Comparison of ENCODE assay signal across 20 cellular contexts in the genomic region with DNA sequence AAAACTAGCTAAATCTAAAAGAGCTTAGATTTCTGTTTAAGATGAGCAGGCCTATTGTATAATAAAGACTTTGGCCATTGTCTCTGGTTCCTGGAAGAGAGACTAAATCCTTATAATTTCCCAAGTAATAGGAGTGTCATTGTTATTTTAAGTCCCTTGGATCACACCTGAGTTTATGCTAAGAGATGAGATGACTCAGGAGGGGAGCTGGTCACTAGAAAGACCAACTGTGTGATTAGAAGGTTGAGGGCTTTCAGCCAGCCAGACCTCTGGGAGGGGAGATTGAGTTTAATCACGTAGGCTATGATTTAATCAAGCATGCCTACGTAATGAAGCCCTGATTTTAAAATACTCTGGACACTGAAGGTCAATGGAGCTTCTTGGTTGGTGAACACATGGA.
DNase-seq lines count a peak whose midpoint lies in the region; ATAC-seq, FAIRE-seq and TF ChIP-seq lines count a peak whose summit lies in the region.
"Had no signal": no experiment of that assay in that cellular context is flagged by ENCODE, and none has a peak within 500 bp of the region (broad histone marks: within the 10 kb centered on the region; RNA-seq: fewer than 3 reads in every experiment).

No MANE protein-coding gene starts in this region.

- CTCF ChIA-PET in WTC11 (lab: Charles Lee) = interaction anchor here (1.5 kb wide), 1 partner anchor 45 kb away, joined by 4 read pairs; no protein-coding TSS in a partner anchor
- CTCF ChIA-PET in HepG2 (lab: Yijun Ruan, JAX; ENCODE audit: low intra/inter-chr PET ratio, low total read pairs) = no interaction called here
- CTCF ChIA-PET in CD4-positive, alpha-beta T cell (lab: Charles Lee) = interaction anchor here (0.9 kb wide), 1 partner anchor 171 kb away, joined by 4 read pairs; no protein-coding TSS in a partner anchor

- H4K91ac ChIP-seq in H9 (ENCODE audit: insufficient read length, low read depth, low read length) = no peak overlapping the region

- WGBS in H9 (ENCODE audit: extremely low coverage, insufficient read length, low lambda C conversion rate) = no CpG with 5 or more reads among the region's 2 CpGs
- 98% methylated on average over 2 of the region's 2 CpGs for WGBS in HepG2 (ENCODE audit: low lambda C conversion rate)

- peaks cover 16 to 75% of the 10 kb centered on the region in 2 experiments for H3K36me3 ChIP-seq in HepG2 (replicated peaks in 1 of 2; ENCODE audit: control insufficient read depth in 1 of 2, insufficient read depth in 2 of 2, low read length in 2 of 2)

- BruUV-seq in HepG2 (replicated peaks; lab: Mats Ljungman, UMichigan) = no TSS peak

- H3K14ac ChIP-seq in H9 (ENCODE audit: insufficient read depth, low read length) = no peak overlapping the region

- no peak for TF ChIP-seq EP300 in HepG2 (IDR thresholded peaks at IDR 0.05; ENCODE audit: low read depth in 2 of 2, low read length in 2 of 2)
- no peak for TF ChIP-seq EP300 in HepG2 (CRISPR knock-in tag; IDR thresholded peaks at IDR 0.05; ENCODE audit: borderline replicate concordance)

- no peak overlapping the region for H3T11ph ChIP-seq in H9 (ENCODE audit: low read length)

- H3K27ac Mint-ChIP-seq in H9 (peak overlapping the region; percentile 29 to 78 (median 46); a peak in 6 of 7 replicates), WTC11 (peak overlapping the region; percentile 89), mesothelial cell of epicardium (peak overlapping the region; percentile 36)
- H3K27ac Mint-ChIP-seq in CD4-positive, alpha-beta T cell = no peak overlapping the region
- H3K27ac Mint-ChIP-seq: CD4-positive, CD25-positive, alpha-beta regulatory T cell; HFFc6 had no signal

- TF ChIP-seq CTCF in H9 (conservative IDR thresholded peaks at IDR 0.05) (no peak), WTC11 (IDR thresholded peaks at IDR 0.05) (no peak), mesothelial cell of epicardium (IDR thresholded peaks at IDR 0.05; ENCODE audit: unreplicated experiment) (no peak), HepG2 (CRISPR knock-in tag; IDR thresholded peaks at IDR 0.05) (no peak)
- TF ChIP-seq CTCF in CD4-positive, alpha-beta T cell (IDR thresholded peaks at IDR 0.05) = no peak

- no peak overlapping the region for H2BK120ac ChIP-seq in H9 (ENCODE audit: low read depth, low read length, poor library complexity, severe bottlenecking)

- H4K8ac ChIP-seq in H9 (replicated peaks; ENCODE audit: insufficient read length, low read depth, low read length) = no peak overlapping the region

- H3K4ac ChIP-seq in H9 (ENCODE audit: low read depth, low read length) = no peak overlapping the region

- H2AFZ ChIP-seq in H9 (ENCODE audit: low read length) (no peak overlapping the region), HepG2 (ENCODE audit: low read length) (no peak overlapping the region)

- H3K27ac ChIP-seq in H9 (ENCODE audit: insufficient read length, low read depth, low read length) (no peak overlapping the region), HepG2 (ENCODE audit: extremely low read length, insufficient read depth, low read length) (no peak overlapping the region)
- H3K27ac ChIP-seq in CD4-positive, alpha-beta T cell (ENCODE audit: low read depth, low read length) = no peak overlapping the region
- H3K27ac ChIP-seq: BLaER1 treated with 17β-estradiol and CSF1 and Interleukin-3, amounts not matched to agents 10 nM and 100 nM had no signal

- H3K79me2 ChIP-seq in H9 (ENCODE audit: insufficient read depth, low read length) (no peaks in the 10 kb centered on the region), HepG2 (ENCODE audit: insufficient read depth, low read length) (no peaks in the 10 kb centered on the region)

- H4K20me1 ChIP-seq in H9 (ENCODE audit: control insufficient read depth, insufficient read depth, insufficient read length) = no peaks in the 10 kb centered on the region
- no peaks in the 10 kb centered on the region; the same call in 1 of the 2 replicates for H4K20me1 ChIP-seq in HepG2 (ENCODE audit: insufficient read depth, low read length)

- no peak overlapping the region for H3K23ac ChIP-seq in H9 (ENCODE audit: insufficient read length, low read depth, low read length)

- H3K9me3 Mint-ChIP-seq in H9 (no peaks in the 10 kb centered on the region), WTC11 (no peaks in the 10 kb centered on the region), mesothelial cell of epicardium (no peaks in the 10 kb centered on the region)
- no peaks in the 10 kb centered on the region for H3K9me3 Mint-ChIP-seq in CD4-positive, alpha-beta T cell
- H3K9me3 Mint-ChIP-seq: CD4-positive, CD25-positive, alpha-beta regulatory T cell; HFFc6 had no signal

- DNase-seq in H9 = no peak
- DNase-seq in WTC11 (ENCODE audit: low spot score) = no peak
- DNase-seq in mesothelial cell of epicardium (ENCODE audit: low spot score in 2 of 2, unreplicated experiment in 2 of 2) = no peak
- peak; percentile 10 for DNase-seq in renal cortical epithelial cell (ENCODE audit: low read depth)
- DNase-seq in HepG2 (ENCODE audit: low spot score) = no peak
- DNase-seq in ACHN = no peak
- DNase-seq in D341Med (ENCODE audit: low spot score) = no peak
- DNase-seq in CD4-positive, alpha-beta T cell = no peak
- DNase-seq: 8988T; Calu3; CD4-positive, CD25-positive, alpha-beta regulatory T cell; DMS79; EL; HCEC 1CT; HFFc6 had no signal

- H3K27me3 ChIP-seq in H9 (ENCODE audit: insufficient read depth, low read length) (no peaks in the 10 kb centered on the region), HepG2 (ENCODE audit: control insufficient read depth in 1 of 2, insufficient read depth in 2 of 2, low read length in 2 of 2) (no peaks in the 10 kb centered on the region)
- H3K27me3 ChIP-seq in CD4-positive, alpha-beta T cell (ENCODE audit: control insufficient read depth, insufficient read depth, low read length) = no peaks in the 10 kb centered on the region
- H3K27me3 ChIP-seq: BLaER1 treated with 17β-estradiol and CSF1 and Interleukin-3, amounts not matched to agents 10 nM and 100 nM had no signal

- H3K4me2 ChIP-seq in H9 (ENCODE audit: insufficient read depth, insufficient read length, low read length) (no peak overlapping the region), HepG2 (ENCODE audit: low read depth, low read length) (no peak overlapping the region)
- H3K4me2 ChIP-seq: BLaER1 treated with 17β-estradiol and CSF1 and Interleukin-3, amounts not matched to agents 10 nM and 100 nM had no signal

- no peak overlapping the region for H3K4me3 ChIP-seq in HepG2 (replicated peaks in 1 of 3; ENCODE audit: insufficient read depth in 1 of 3, low read depth in 2 of 3, low read length in 3 of 3)
- H3K4me3 ChIP-seq: BLaER1 treated with 17β-estradiol and CSF1 and Interleukin-3, amounts not matched to agents 10 nM and 100 nM had no signal

- TF ChIP-seq RAD21 in HepG2 (CRISPR knock-in tag; IDR thresholded peaks at IDR 0.05) = no peak

- H3K4me3 Mint-ChIP-seq in H9 = no peak overlapping the region
- no peak overlapping the region for H3K4me3 Mint-ChIP-seq in WTC11
- no peak overlapping the region for H3K4me3 Mint-ChIP-seq in mesothelial cell of epicardium
- H3K4me3 Mint-ChIP-seq in CD4-positive, alpha-beta T cell = no peak overlapping the region
- H3K4me3 Mint-ChIP-seq: CD4-positive, CD25-positive, alpha-beta regulatory T cell; HFFc6 had no signal

- H3K79me1 ChIP-seq in H9 (ENCODE audit: insufficient read depth, low read depth, low read length, poor library complexity, severe bottlenecking) = no peaks in the 10 kb centered on the region

- no peak overlapping the region for H2BK5ac ChIP-seq in H9 (ENCODE audit: insufficient read length, low read length)

- H3K36me3 Mint-ChIP-seq in H9 (ENCODE audit: insufficient read depth in 1 of 3, low read depth in 3 of 3) = peaks cover 2 to 46% (median 24%) of the 10 kb centered on the region in 3 experiments; a peak in 6 of 7 replicates
- H3K36me3 Mint-ChIP-seq in WTC11 = peaks cover 28% of the 10 kb centered on the region
- H3K36me3 Mint-ChIP-seq in mesothelial cell of epicardium = peaks cover 11% of the 10 kb centered on the region
- H3K36me3 Mint-ChIP-seq in CD4-positive, alpha-beta T cell (ENCODE audit: low read depth) = peaks cover 55% of the 10 kb centered on the region

- intact Hi-C loops in HepG2 (cut with micrococcal nuclease; ENCODE audit: unreplicated experiment) = no loop called here
- intact Hi-C loops in CD4-positive, alpha-beta T cell (cut with DNase I, micrococcal nuclease) = no loop called here

- H4K5ac ChIP-seq in H9 (ENCODE audit: insufficient read length, low read depth, low read length) = no peak overlapping the region

- H3K23me2 ChIP-seq in H9 (ENCODE audit: insufficient read length, low read depth, low read length, poor library complexity, severe bottlenecking) = no peaks in the 10 kb centered on the region

- H3K4me1 ChIP-seq in H9 (ENCODE audit: insufficient read depth, low read length) = 0 out of 2 replicates have a peak, but pooled peaks cover 8% of the 10 kb centered on the region
- H3K4me1 ChIP-seq in HepG2 (ENCODE audit: insufficient read depth, low read length) = no peaks in the 10 kb centered on the region
- H3K4me1 ChIP-seq: BLaER1 treated with 17β-estradiol and CSF1 and Interleukin-3, amounts not matched to agents 10 nM and 100 nM had no signal

- POLR2A ChIA-PET in WTC11 (lab: Charles Lee) = no interaction called here
- POLR2A ChIA-PET in HepG2 (lab: Yijun Ruan, JAX) = no interaction called here
- POLR2A ChIA-PET in CD4-positive, alpha-beta T cell (lab: Charles Lee) = interaction anchor here (0.9 kb wide), 1 partner anchor 616 kb away, joined by 3 read pairs; no protein-coding TSS in a partner anchor

- in situ Hi-C loops in HepG2 (cut with HindIII; ENCODE audit: extremely low pct_ligation_motif_present, low pct_unique_long_range_greater_than_20kb) (no loop called here), ACHN (cut with HindIII; ENCODE audit: low pct_ligation_motif_present, low pct_unique_long_range_greater_than_20kb, low sequenced_read_pairs) (no loop called here)

- 0 out of 2 replicates have a peak overlapping the region, but pooled peaks have one; percentile 91 for H2BK15ac ChIP-seq in H9 (ENCODE audit: low read depth, low read length)

- no peak overlapping the region for H3K56ac ChIP-seq in H9 (ENCODE audit: insufficient read length, low read depth, low read length)

- H3K27me3 Mint-ChIP-seq in H9 (ENCODE audit: low read depth) = no peaks in the 10 kb centered on the region
- H3K27me3 Mint-ChIP-seq in WTC11 (ENCODE audit: low read depth) = no peaks in the 10 kb centered on the region
- H3K27me3 Mint-ChIP-seq in mesothelial cell of epicardium (ENCODE audit: low read depth) = no peaks in the 10 kb centered on the region
- H3K27me3 Mint-ChIP-seq in CD4-positive, alpha-beta T cell = no peaks in the 10 kb centered on the region
- H3K27me3 Mint-ChIP-seq: CD4-positive, CD25-positive, alpha-beta regulatory T cell had no signal

- H2AK5ac ChIP-seq in H9 (ENCODE audit: insufficient read length, low read length) = no peak overlapping the region

- ATAC-seq in WTC11 (no peak), HepG2 (no peak)
- no peak for ATAC-seq in CD4-positive, alpha-beta T cell (ENCODE audit: poor library complexity)

- TF ChIP-seq POLR2A in HepG2 (IDR thresholded peaks at IDR 0.05; ENCODE audit: insufficient read depth in 1 of 2, low read depth in 2 of 2, low read length in 2 of 2) = no peak

- H3K9ac ChIP-seq in H9 (ENCODE audit: extremely low read depth, insufficient read length, low read length) (no peak overlapping the region), HepG2 (ENCODE audit: insufficient read depth, low read depth, low read length) (no peak overlapping the region)
- H3K9ac ChIP-seq: BLaER1 treated with 17β-estradiol and CSF1 and Interleukin-3, amounts not matched to agents 10 nM and 100 nM had no signal

- no peak overlapping the region for H3K18ac ChIP-seq in H9 (ENCODE audit: insufficient read length, low read depth, low read length)

- H3K4me1 Mint-ChIP-seq in H9 (peaks cover 30 to 33% of the 10 kb centered on the region in 2 experiments), WTC11 (peaks cover 32% of the 10 kb centered on the region), mesothelial cell of epicardium (peaks cover 12% of the 10 kb centered on the region)
- no peaks in the 10 kb centered on the region for H3K4me1 Mint-ChIP-seq in CD4-positive, alpha-beta T cell (ENCODE audit: low read depth)

- H2BK12ac ChIP-seq in H9 (ENCODE audit: insufficient read length, low read depth, low read length) = no peak overlapping the region

- H3K9me3 ChIP-seq in H9 (ENCODE audit: control insufficient read depth, low read depth, low read length) (no peaks in the 10 kb centered on the region), HepG2 (ENCODE audit: low read length) (no peaks in the 10 kb centered on the region)
- H3K9me3 ChIP-seq in CD4-positive, alpha-beta T cell (ENCODE audit: control insufficient read depth, low read length) = no peaks in the 10 kb centered on the region
- H3K9me3 ChIP-seq: BLaER1 treated with 17β-estradiol and CSF1 and Interleukin-3, amounts not matched to agents 10 nM and 100 nM had no signal

- no peak overlapping the region for H2BK20ac ChIP-seq in H9 (ENCODE audit: low read depth, low read length, poor library complexity, severe bottlenecking)

- FAIRE-seq in HepG2 (lab: Jason Lieb, UNC) = no peak
- FAIRE-seq: G401.6, GM12891, GM19239, H1 had no signal
